In genomic region chr5:139295692-139296091, GRCh38 we compare ENCODE assay signal across 1 cellular context.
TF ChIP-seq lines count a peak whose summit lies in the region.

No MANE protein-coding gene starts in this region.

TF ChIP-seq in H1, 55 proteins besides CTCF, POLR2A, EP300 and RAD21 (continued from another document):
- no peak for TF ChIP-seq BRCA1 (IDR thresholded peaks at IDR 0.05; ENCODE audit: low read depth, low read length)
